ENCODE assay signal across 8 cellular contexts in the genomic region with DNA sequence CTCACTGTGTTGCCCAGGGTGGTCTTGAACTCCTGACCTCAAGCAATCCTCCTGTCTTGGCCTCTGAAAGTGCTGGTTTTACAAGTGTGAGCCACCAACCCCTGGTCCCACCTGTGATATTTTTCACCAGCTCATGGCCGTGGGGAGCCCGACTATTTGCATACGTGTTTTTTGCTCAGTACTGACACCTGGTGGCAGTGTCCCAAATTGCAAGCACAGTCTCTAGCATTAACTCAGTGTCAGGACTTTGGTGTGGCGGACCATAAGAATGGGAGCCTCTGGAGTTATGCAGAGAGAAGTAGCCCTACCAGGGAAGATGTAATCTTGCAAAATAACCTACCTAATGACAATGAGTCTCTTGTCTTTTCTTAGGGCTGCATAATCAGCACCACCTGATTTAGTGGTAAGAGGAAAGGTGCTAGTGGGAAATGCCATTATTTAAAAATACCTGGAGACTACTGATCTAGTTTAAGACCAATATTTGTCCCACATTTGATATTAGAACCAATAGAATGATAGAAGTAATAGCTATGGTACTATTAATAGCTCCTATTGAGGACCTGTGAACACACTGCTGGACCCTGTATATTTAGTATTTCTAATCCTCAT.
A peak's percentile ranks its signal among the peaks of the same experiment; 100 is the strongest.
DNase-seq lines count a peak whose midpoint lies in the region; ATAC-seq, FAIRE-seq and TF ChIP-seq lines count a peak whose summit lies in the region.

No MANE protein-coding gene starts in this region.

- no peaks in the 10 kb centered on the region for H3K36me3 Mint-ChIP-seq in activated T-helper 17 cell treated with anti-CD3 and anti-CD28 coated beads, Interleukin-2, amount 50 U/mL, for 72 hours (ENCODE audit: low read depth)
- no peaks in the 10 kb centered on the region for H3K36me3 Mint-ChIP-seq in activated T-helper 1 cell treated with anti-CD3 and anti-CD28 coated beads, Interleukin-12 subunit alpha, Interleukin-12 subunit beta, Interleukin-2, Interleukin-4 antibody, amounts not matched to agents 30 ng/mL and 10 ng/mL and 1 ng/mL, durations not matched to agents 14 hours and 24 hours and 36 hours (ENCODE audit: low read depth)

- H3K9me3 ChIP-seq in mucosa of stomach (ENCODE audit: control insufficient read depth, low read length): peaks cover 8% of the 10 kb centered on the region

- H4K20me1 ChIP-seq in KMS-11 (ENCODE audit: insufficient read depth): no peaks in the 10 kb centered on the region

- peak; percentile 47 for ATAC-seq in activated T-helper 17 cell treated with anti-CD3 and anti-CD28 coated beads, Interleukin-2, amount 50 U/mL, for 72 hours (replicated peaks)
- no peak for ATAC-seq in HG03439 (IDR thresholded peaks at IDR 0.05; ENCODE audit: unreplicated experiment)

- H3K4me1 ChIP-seq in KMS-11 (ENCODE audit: low read depth, poor library complexity, severe bottlenecking) (no peaks in the 10 kb centered on the region), mucosa of stomach (ENCODE audit: control insufficient read depth, insufficient read depth, low read length) (peaks cover 8% of the 10 kb centered on the region)

- H3K4me2 ChIP-seq in KMS-11: no peak overlapping the region

- no peaks in the 10 kb centered on the region for H3K79me2 ChIP-seq in KMS-11 (ENCODE audit: insufficient read depth, low read depth)

- peaks cover 5% of the 10 kb centered on the region for H3K4me1 Mint-ChIP-seq in activated T-helper 17 cell treated with anti-CD3 and anti-CD28 coated beads, Interleukin-2, amount 50 U/mL, for 72 hours
- no peaks in the 10 kb centered on the region for H3K4me1 Mint-ChIP-seq in activated T-helper 1 cell treated with anti-CD3 and anti-CD28 coated beads, Interleukin-12 subunit alpha, Interleukin-12 subunit beta, Interleukin-2, Interleukin-4 antibody, amounts not matched to agents 30 ng/mL and 10 ng/mL and 1 ng/mL, durations not matched to agents 14 hours and 24 hours and 36 hours (ENCODE audit: low read depth)

- no peaks in the 10 kb centered on the region for H3K27me3 Mint-ChIP-seq in activated T-helper 17 cell treated with anti-CD3 and anti-CD28 coated beads, Interleukin-2, amount 50 U/mL, for 72 hours
- peaks cover 15% of the 10 kb centered on the region for H3K27me3 Mint-ChIP-seq in activated T-helper 1 cell treated with anti-CD3 and anti-CD28 coated beads, Interleukin-12 subunit alpha, Interleukin-12 subunit beta, Interleukin-2, Interleukin-4 antibody, amounts not matched to agents 30 ng/mL and 10 ng/mL and 1 ng/mL, durations not matched to agents 14 hours and 24 hours and 36 hours (ENCODE audit: insufficient read depth)

- intact Hi-C loops in activated T-helper 1 cell treated with anti-CD3 and anti-CD28 coated beads, Interleukin-12 subunit alpha, Interleukin-12 subunit beta, Interleukin-2, Interleukin-4 antibody, amounts not matched to agents 30 ng/mL and 10 ng/mL and 1 ng/mL, durations not matched to agents 14 hours and 24 hours and 36 hours (cut with micrococcal nuclease): no loop called here

- no peak overlapping the region for H3K4me3 ChIP-seq in KMS-11 (IDR thresholded peaks at IDR 0.05; ENCODE audit: insufficient read depth, low read depth, low read length)
- H3K4me3 ChIP-seq in mucosa of stomach (ENCODE audit: low read length): peak overlapping the region; percentile 22

- no peak overlapping the region for H3K4me3 Mint-ChIP-seq in activated T-helper 17 cell treated with anti-CD3 and anti-CD28 coated beads, Interleukin-2, amount 50 U/mL, for 72 hours
- H3K4me3 Mint-ChIP-seq in activated T-helper 1 cell treated with anti-CD3 and anti-CD28 coated beads, Interleukin-12 subunit alpha, Interleukin-12 subunit beta, Interleukin-2, Interleukin-4 antibody, amounts not matched to agents 30 ng/mL and 10 ng/mL and 1 ng/mL, durations not matched to agents 14 hours and 24 hours and 36 hours: no peak overlapping the region

- no peak overlapping the region for H2AFZ ChIP-seq in KMS-11 (ENCODE audit: low read depth)

- no peak overlapping the region for H3K27ac Mint-ChIP-seq in activated T-helper 17 cell treated with anti-CD3 and anti-CD28 coated beads, Interleukin-2, amount 50 U/mL, for 72 hours
- no peak overlapping the region for H3K27ac Mint-ChIP-seq in activated T-helper 1 cell treated with anti-CD3 and anti-CD28 coated beads, Interleukin-12 subunit alpha, Interleukin-12 subunit beta, Interleukin-2, Interleukin-4 antibody, amounts not matched to agents 30 ng/mL and 10 ng/mL and 1 ng/mL, durations not matched to agents 14 hours and 24 hours and 36 hours

- H3K9ac ChIP-seq in KMS-11: no peak overlapping the region
- H3K9ac ChIP-seq in mucosa of stomach (ENCODE audit: low read length): no peak overlapping the region

- H3K36me3 ChIP-seq in KMS-11 (ENCODE audit: insufficient read depth) (no peaks in the 10 kb centered on the region), mucosa of stomach (ENCODE audit: control insufficient read depth, insufficient read depth, low read length) (no peaks in the 10 kb centered on the region)

- DNase-seq in COLO668 (lab: John Stamatoyannopoulos, UW; ENCODE audit: unreplicated experiment) (peak; percentile 35), inferior parietal cortex (ENCODE audit: extremely low spot score) (no peak), GM12892 (ENCODE audit: insufficient read length) (no peak)
- no peak for DNase-seq in activated T-helper 1 cell treated with anti-CD3 and anti-CD28 coated beads, Interleukin-12 subunit alpha, Interleukin-12 subunit beta, Interleukin-2, Interleukin-4 antibody, amounts not matched to agents 30 ng/mL and 10 ng/mL and 1 ng/mL, durations not matched to agents 14 hours and 24 hours and 36 hours (ENCODE audit: low spot score)

- peak; percentile 94 for TF ChIP-seq CTCF in KMS-11 (conservative IDR thresholded peaks at IDR 0.05; ENCODE audit: low read depth, low read length)

- no peaks in the 10 kb centered on the region for H3K27me3 ChIP-seq in KMS-11 (ENCODE audit: insufficient read depth, low read depth)
- H3K27me3 ChIP-seq in mucosa of stomach (ENCODE audit: control insufficient read depth, insufficient read depth, low read length): peaks cover 11% of the 10 kb centered on the region

- no peaks in the 10 kb centered on the region for H3K9me3 Mint-ChIP-seq in activated T-helper 17 cell treated with anti-CD3 and anti-CD28 coated beads, Interleukin-2, amount 50 U/mL, for 72 hours
- peaks cover 3% of the 10 kb centered on the region for H3K9me3 Mint-ChIP-seq in activated T-helper 1 cell treated with anti-CD3 and anti-CD28 coated beads, Interleukin-12 subunit alpha, Interleukin-12 subunit beta, Interleukin-2, Interleukin-4 antibody, amounts not matched to agents 30 ng/mL and 10 ng/mL and 1 ng/mL, durations not matched to agents 14 hours and 24 hours and 36 hours

- TF ChIP-seq POLR2A in GM12892 (IDR thresholded peaks at IDR 0.05; ENCODE audit: low read depth, low read length): no peak

- no peak overlapping the region for H3K27ac ChIP-seq in KMS-11

- FAIRE-seq in GM12892 (lab: Jason Lieb, UNC): no peak
